1 cellular context compared by ENCODE assay signal in the genomic region with DNA sequence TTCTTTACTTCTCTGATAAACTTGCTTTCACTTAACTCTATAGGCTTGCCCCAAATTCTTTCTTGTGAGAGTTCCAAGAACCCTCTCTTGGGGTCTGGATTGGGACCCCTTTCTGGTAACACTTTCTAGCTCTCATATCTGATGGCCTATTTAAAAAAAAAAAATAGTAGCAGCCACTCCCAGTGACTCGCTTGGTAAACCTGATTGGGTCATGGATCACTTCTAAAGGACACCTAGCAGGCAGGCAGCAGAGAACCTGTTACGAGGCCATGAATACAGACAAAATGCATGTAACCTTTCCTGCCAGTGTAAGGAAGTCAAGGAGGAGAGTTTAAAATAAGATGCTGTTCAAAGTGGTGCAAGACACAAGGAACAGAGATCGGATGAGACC.
A peak's percentile ranks its signal among the peaks of the same experiment; 100 is the strongest.
TF ChIP-seq lines count a peak whose summit lies in the region.

No MANE protein-coding gene starts in this region.

TF ChIP-seq in K562, 482 proteins besides CTCF, POLR2A, EP300 and RAD21 (continued from another document and continues in another):
- TF ChIP-seq, protein P1, sequence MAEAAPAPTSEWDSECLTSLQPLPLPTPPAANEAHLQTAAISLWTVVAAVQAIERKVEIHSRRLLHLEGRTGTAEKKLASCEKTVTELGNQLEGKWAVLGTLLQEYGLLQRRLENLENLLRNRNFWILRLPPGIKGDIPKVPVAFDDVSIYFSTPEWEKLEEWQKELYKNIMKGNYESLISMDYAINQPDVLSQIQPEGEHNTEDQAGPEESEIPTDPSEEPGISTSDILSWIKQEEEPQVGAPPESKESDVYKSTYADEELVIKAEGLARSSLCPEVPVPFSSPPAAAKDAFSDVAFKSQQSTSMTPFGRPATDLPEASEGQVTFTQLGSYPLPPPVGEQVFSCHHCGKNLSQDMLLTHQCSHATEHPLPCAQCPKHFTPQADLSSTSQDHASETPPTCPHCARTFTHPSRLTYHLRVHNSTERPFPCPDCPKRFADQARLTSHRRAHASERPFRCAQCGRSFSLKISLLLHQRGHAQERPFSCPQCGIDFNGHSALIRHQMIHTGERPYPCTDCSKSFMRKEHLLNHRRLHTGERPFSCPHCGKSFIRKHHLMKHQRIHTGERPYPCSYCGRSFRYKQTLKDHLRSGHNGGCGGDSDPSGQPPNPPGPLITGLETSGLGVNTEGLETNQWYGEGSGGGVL (CRISPR knock-in tag; IDR thresholded peaks at IDR 0.05): no peak
- no peak for TF ChIP-seq NFATC3 (IDR thresholded peaks at IDR 0.05)
- TF ChIP-seq, protein P2, sequence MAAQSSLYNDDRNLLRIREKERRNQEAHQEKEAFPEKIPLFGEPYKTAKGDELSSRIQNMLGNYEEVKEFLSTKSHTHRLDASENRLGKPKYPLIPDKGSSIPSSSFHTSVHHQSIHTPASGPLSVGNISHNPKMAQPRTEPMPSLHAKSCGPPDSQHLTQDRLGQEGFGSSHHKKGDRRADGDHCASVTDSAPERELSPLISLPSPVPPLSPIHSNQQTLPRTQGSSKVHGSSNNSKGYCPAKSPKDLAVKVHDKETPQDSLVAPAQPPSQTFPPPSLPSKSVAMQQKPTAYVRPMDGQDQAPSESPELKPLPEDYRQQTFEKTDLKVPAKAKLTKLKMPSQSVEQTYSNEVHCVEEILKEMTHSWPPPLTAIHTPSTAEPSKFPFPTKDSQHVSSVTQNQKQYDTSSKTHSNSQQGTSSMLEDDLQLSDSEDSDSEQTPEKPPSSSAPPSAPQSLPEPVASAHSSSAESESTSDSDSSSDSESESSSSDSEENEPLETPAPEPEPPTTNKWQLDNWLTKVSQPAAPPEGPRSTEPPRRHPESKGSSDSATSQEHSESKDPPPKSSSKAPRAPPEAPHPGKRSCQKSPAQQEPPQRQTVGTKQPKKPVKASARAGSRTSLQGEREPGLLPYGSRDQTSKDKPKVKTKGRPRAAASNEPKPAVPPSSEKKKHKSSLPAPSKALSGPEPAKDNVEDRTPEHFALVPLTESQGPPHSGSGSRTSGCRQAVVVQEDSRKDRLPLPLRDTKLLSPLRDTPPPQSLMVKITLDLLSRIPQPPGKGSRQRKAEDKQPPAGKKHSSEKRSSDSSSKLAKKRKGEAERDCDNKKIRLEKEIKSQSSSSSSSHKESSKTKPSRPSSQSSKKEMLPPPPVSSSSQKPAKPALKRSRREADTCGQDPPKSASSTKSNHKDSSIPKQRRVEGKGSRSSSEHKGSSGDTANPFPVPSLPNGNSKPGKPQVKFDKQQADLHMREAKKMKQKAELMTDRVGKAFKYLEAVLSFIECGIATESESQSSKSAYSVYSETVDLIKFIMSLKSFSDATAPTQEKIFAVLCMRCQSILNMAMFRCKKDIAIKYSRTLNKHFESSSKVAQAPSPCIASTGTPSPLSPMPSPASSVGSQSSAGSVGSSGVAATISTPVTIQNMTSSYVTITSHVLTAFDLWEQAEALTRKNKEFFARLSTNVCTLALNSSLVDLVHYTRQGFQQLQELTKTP (IDR thresholded peaks at IDR 0.05; ENCODE audit: low read depth in 1 of 2, partially characterized antibody in 2 of 2): no peak
- no peak for TF ChIP-seq POLR2B (IDR thresholded peaks at IDR 0.05; ENCODE audit: low read depth, partially characterized antibody)
- TF ChIP-seq, protein P3, sequence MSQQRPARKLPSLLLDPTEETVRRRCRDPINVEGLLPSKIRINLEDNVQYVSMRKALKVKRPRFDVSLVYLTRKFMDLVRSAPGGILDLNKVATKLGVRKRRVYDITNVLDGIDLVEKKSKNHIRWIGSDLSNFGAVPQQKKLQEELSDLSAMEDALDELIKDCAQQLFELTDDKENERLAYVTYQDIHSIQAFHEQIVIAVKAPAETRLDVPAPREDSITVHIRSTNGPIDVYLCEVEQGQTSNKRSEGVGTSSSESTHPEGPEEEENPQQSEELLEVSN (IDR thresholded peaks at IDR 0.05; ENCODE audit: borderline replicate concordance in 1 of 2, extremely low read depth in 1 of 2, insufficient read depth in 1 of 2, insufficient read length in 1 of 2, low read depth in 1 of 2, low read length in 1 of 2, poor library complexity in 1 of 2, severe bottlenecking in 1 of 2): no peak
- TF ChIP-seq CBFA2T3 (IDR thresholded peaks at IDR 0.05): no peak
- TF ChIP-seq, protein P4, sequence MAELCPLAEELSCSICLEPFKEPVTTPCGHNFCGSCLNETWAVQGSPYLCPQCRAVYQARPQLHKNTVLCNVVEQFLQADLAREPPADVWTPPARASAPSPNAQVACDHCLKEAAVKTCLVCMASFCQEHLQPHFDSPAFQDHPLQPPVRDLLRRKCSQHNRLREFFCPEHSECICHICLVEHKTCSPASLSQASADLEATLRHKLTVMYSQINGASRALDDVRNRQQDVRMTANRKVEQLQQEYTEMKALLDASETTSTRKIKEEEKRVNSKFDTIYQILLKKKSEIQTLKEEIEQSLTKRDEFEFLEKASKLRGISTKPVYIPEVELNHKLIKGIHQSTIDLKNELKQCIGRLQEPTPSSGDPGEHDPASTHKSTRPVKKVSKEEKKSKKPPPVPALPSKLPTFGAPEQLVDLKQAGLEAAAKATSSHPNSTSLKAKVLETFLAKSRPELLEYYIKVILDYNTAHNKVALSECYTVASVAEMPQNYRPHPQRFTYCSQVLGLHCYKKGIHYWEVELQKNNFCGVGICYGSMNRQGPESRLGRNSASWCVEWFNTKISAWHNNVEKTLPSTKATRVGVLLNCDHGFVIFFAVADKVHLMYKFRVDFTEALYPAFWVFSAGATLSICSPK (IDR thresholded peaks at IDR 0.05; ENCODE audit: borderline replicate concordance): no peak
- no peak for TF ChIP-seq ZFP36 (IDR thresholded peaks at IDR 0.05; ENCODE audit: low read depth, low read length, partially characterized antibody)
- TF ChIP-seq, protein P5, sequence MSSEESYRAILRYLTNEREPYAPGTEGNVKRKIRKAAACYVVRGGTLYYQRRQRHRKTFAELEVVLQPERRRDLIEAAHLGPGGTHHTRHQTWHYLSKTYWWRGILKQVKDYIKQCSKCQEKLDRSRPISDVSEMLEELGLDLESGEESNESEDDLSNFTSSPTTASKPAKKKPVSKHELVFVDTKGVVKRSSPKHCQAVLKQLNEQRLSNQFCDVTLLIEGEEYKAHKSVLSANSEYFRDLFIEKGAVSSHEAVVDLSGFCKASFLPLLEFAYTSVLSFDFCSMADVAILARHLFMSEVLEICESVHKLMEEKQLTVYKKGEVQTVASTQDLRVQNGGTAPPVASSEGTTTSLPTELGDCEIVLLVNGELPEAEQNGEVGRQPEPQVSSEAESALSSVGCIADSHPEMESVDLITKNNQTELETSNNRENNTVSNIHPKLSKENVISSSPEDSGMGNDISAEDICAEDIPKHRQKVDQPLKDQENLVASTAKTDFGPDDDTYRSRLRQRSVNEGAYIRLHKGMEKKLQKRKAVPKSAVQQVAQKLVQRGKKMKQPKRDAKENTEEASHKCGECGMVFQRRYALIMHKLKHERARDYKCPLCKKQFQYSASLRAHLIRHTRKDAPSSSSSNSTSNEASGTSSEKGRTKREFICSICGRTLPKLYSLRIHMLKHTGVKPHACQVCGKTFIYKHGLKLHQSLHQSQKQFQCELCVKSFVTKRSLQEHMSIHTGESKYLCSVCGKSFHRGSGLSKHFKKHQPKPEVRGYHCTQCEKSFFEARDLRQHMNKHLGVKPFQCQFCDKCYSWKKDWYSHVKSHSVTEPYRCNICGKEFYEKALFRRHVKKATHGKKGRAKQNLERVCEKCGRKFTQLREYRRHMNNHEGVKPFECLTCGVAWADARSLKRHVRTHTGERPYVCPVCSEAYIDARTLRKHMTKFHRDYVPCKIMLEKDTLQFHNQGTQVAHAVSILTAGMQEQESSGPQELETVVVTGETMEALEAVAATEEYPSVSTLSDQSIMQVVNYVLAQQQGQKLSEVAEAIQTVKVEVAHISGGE (CRISPR knock-in tag; IDR thresholded peaks at IDR 0.05): no peak
- no peak for TF ChIP-seq ZNF785 (CRISPR knock-in tag; IDR thresholded peaks at IDR 0.05)
- no peak for TF ChIP-seq PHB2 (IDR thresholded peaks at IDR 0.05; ENCODE audit: low read depth)
- TF ChIP-seq SMC3 (conservative IDR thresholded peaks at IDR 0.05; ENCODE audit: insufficient read depth, low read depth, low read length): no peak
- TF ChIP-seq GTF2F1 (IDR thresholded peaks at IDR 0.05; ENCODE audit: low read depth, low read length): no peak
- no peak for TF ChIP-seq KAT2B (IDR thresholded peaks at IDR 0.05; ENCODE audit: low read depth, low read length)
- no peak for TF ChIP-seq PURB (CRISPR knock-in tag; IDR thresholded peaks at IDR 0.05; ENCODE audit: low read depth)
- TF ChIP-seq ZNF311 (CRISPR knock-in tag; IDR thresholded peaks at IDR 0.05): no peak
- no peak for TF ChIP-seq PCBP1 (IDR thresholded peaks at IDR 0.05; ENCODE audit: low read depth, low read length, poor library complexity, severe bottlenecking)
- TF ChIP-seq HNRNPK (IDR thresholded peaks at IDR 0.05; ENCODE audit: low read depth, low read length, poor library complexity, severe bottlenecking): no peak
- TF ChIP-seq ZNF143 (CRISPR knock-in tag; IDR thresholded peaks at IDR 0.05): no peak
- TF ChIP-seq NBN (IDR thresholded peaks at IDR 0.05; ENCODE audit: low read depth): 0 out of 2 replicates have a peak, but pooled peaks have one; percentile 13
- TF ChIP-seq, protein P6, sequence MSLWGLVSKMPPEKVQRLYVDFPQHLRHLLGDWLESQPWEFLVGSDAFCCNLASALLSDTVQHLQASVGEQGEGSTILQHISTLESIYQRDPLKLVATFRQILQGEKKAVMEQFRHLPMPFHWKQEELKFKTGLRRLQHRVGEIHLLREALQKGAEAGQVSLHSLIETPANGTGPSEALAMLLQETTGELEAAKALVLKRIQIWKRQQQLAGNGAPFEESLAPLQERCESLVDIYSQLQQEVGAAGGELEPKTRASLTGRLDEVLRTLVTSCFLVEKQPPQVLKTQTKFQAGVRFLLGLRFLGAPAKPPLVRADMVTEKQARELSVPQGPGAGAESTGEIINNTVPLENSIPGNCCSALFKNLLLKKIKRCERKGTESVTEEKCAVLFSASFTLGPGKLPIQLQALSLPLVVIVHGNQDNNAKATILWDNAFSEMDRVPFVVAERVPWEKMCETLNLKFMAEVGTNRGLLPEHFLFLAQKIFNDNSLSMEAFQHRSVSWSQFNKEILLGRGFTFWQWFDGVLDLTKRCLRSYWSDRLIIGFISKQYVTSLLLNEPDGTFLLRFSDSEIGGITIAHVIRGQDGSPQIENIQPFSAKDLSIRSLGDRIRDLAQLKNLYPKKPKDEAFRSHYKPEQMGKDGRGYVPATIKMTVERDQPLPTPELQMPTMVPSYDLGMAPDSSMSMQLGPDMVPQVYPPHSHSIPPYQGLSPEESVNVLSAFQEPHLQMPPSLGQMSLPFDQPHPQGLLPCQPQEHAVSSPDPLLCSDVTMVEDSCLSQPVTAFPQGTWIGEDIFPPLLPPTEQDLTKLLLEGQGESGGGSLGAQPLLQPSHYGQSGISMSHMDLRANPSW (CRISPR knock-in tag; IDR thresholded peaks at IDR 0.05): no peak
- no peak for TF ChIP-seq CBX1 (IDR thresholded peaks at IDR 0.05; ENCODE audit: low read depth)
- no peak for TF ChIP-seq ARNT (IDR thresholded peaks at IDR 0.05)
- TF ChIP-seq KDM1A (IDR thresholded peaks at IDR 0.05): no peak
- TF ChIP-seq NR4A1 (CRISPR knock-in tag; IDR thresholded peaks at IDR 0.05): no peak
- no peak for TF ChIP-seq NR4A1 (tag; IDR thresholded peaks at IDR 0.05)
- TF ChIP-seq CHD4 (IDR thresholded peaks at IDR 0.05; ENCODE audit: insufficient read depth, insufficient replicate concordance, low read depth, low read length, poor library complexity, severe bottlenecking): no peak
- TF ChIP-seq TBP (optimal IDR thresholded peaks at IDR 0.05; ENCODE audit: low read depth, low read length): no peak
- TF ChIP-seq MYC (IDR thresholded peaks at IDR 0.05; ENCODE audit: low read depth, low read length): no peak
- TF ChIP-seq MYC (CRISPR knock-in tag; IDR thresholded peaks at IDR 0.05; ENCODE audit: borderline replicate concordance, low read depth): no peak
- TF ChIP-seq, protein P7, sequence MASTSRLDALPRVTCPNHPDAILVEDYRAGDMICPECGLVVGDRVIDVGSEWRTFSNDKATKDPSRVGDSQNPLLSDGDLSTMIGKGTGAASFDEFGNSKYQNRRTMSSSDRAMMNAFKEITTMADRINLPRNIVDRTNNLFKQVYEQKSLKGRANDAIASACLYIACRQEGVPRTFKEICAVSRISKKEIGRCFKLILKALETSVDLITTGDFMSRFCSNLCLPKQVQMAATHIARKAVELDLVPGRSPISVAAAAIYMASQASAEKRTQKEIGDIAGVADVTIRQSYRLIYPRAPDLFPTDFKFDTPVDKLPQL (IDR thresholded peaks at IDR 0.05; ENCODE audit: extremely low read depth, insufficient read length): no peak
- TF ChIP-seq BCL6 (CRISPR knock-in tag; IDR thresholded peaks at IDR 0.05): no peak
- TF ChIP-seq ETV1 (tag; conservative IDR thresholded peaks at IDR 0.05; ENCODE audit: low read depth): no peak
- no peak for TF ChIP-seq TGIF2 (CRISPR knock-in tag; IDR thresholded peaks at IDR 0.05)
- no peak for TF ChIP-seq HDGF (IDR thresholded peaks at IDR 0.05)
- TF ChIP-seq GTF2E2 (tag; IDR thresholded peaks at IDR 0.05): 0 out of 2 replicates have a peak, but pooled peaks have one; percentile 51
- TF ChIP-seq, protein P8, sequence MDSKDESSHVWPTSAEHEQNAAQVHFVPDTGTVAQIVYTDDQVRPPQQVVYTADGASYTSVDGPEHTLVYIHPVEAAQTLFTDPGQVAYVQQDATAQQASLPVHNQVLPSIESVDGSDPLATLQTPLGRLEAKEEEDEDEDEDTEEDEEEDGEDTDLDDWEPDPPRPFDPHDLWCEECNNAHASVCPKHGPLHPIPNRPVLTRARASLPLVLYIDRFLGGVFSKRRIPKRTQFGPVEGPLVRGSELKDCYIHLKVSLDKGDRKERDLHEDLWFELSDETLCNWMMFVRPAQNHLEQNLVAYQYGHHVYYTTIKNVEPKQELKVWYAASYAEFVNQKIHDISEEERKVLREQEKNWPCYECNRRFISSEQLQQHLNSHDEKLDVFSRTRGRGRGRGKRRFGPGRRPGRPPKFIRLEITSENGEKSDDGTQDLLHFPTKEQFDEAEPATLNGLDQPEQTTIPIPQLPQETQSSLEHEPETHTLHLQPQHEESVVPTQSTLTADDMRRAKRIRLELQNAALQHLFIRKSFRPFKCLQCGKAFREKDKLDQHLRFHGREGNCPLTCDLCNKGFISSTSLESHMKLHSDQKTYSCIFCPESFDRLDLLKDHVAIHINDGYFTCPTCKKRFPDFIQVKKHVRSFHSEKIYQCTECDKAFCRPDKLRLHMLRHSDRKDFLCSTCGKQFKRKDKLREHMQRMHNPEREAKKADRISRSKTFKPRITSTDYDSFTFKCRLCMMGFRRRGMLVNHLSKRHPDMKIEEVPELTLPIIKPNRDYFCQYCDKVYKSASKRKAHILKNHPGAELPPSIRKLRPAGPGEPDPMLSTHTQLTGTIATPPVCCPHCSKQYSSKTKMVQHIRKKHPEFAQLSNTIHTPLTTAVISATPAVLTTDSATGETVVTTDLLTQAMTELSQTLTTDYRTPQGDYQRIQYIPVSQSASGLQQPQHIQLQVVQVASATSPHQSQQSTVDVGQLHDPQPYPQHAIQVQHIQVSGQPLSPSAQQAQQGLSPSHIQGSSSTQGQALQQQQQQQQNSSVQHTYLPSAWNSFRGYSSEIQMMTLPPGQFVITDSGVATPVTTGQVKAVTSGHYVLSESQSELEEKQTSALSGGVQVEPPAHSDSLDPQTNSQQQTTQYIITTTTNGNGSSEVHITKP (IDR thresholded peaks at IDR 0.05; ENCODE audit: partially characterized antibody): no peak
